15 cellular contexts compared by ENCODE assay signal in genomic region chr17:62075308-62075815, GRCh38. TPM values are rescaled to one million over a fixed set of nuclear protein-coding genes. Genes with fewer than 3 reads are reported as not detected.
DNase-seq lines count a peak whose midpoint lies in the region; ATAC-seq and TF ChIP-seq lines count a peak whose summit lies in the region.
"Had no signal": no experiment of that assay in that cellular context is flagged by ENCODE, and none has a peak within 500 bp of the region (broad histone marks: within the 10 kb centered on the region; RNA-seq: fewer than 3 reads in every experiment).

No MANE protein-coding gene starts in this region.

- POLR2A ChIA-PET in HEK293 (lab: Yijun Ruan, JAX), result interaction anchor here (2.3 kb wide), 1 partner anchor 9 kb away, joined by 10 read pairs; no protein-coding TSS in a partner anchor
- POLR2A ChIA-PET in activated CD8-positive, alpha-beta T cell treated with anti-CD3 and anti-CD28 coated beads, Interleukin-2, amount 10 ng/mL, durations not matched to agents 7 days and 5 days (lab: Charles Lee), result interaction anchor here (0.6 kb wide), 2 partner anchors 1401 to 1407 kb away, joined by 3 read pairs; no protein-coding TSS in a partner anchor

- ATAC-seq in activated CD8-positive, alpha-beta T cell treated with anti-CD3 and anti-CD28 coated beads, Interleukin-2, amount 10 ng/mL, durations not matched to agents 7 days and 5 days, result no peak
- ATAC-seq: stimulated activated memory B cell treated with anti-CD40 and anti-IgM and Interleukin-4, amounts not matched to agents 10 μg/mL and 1 μg/mL and 100 μg/mL, for 72 hours had no signal

- H3K4me3 Mint-ChIP-seq in activated CD8-positive, alpha-beta T cell treated with anti-CD3 and anti-CD28 coated beads, Interleukin-2, amount 10 ng/mL, durations not matched to agents 7 days and 5 days, result no peak overlapping the region
- H3K4me3 Mint-ChIP-seq: activated naive CD8-positive, alpha-beta T cell treated with anti-CD3 and anti-CD28 coated beads, Interleukin-2, amount 10 ng/mL, durations not matched to agents 7 days and 5 days; B cell; stimulated activated memory B cell treated with anti-CD40 and anti-IgM and Interleukin-4, amounts not matched to agents 10 μg/mL and 1 μg/mL and 100 μg/mL, for 72 hours had no signal

- no peak overlapping the region for H3K4me3 ChIP-seq in HEK293 (ENCODE audit: low read depth, low read length)
- H3K4me3 ChIP-seq in brain microvascular endothelial cell (ENCODE audit: low read depth, low read length), result no peak overlapping the region
- H3K4me3 ChIP-seq in effector memory CD4-positive, alpha-beta T cell (ENCODE audit: insufficient read depth, low read depth, low read length, poor library complexity, severe bottlenecking), result no peak overlapping the region
- H3K4me3 ChIP-seq: right atrium auricular region had no signal

- H3K27me3 ChIP-seq in brain microvascular endothelial cell (replicated peaks), result no peaks in the 10 kb centered on the region
- H3K27me3 ChIP-seq in effector memory CD4-positive, alpha-beta T cell (replicated peaks; ENCODE audit: control insufficient read depth, insufficient read depth, low read length, poor library complexity, severe bottlenecking), result no peaks in the 10 kb centered on the region
- H3K27me3 ChIP-seq: right atrium auricular region had no signal

- H3K36me3 ChIP-seq in HEK293 (ENCODE audit: control insufficient read depth in 2 of 2, insufficient read depth in 1 of 2, low read length in 2 of 2), result no peaks in the 10 kb centered on the region
- H3K36me3 ChIP-seq in brain microvascular endothelial cell (replicated peaks), result no peaks in the 10 kb centered on the region
- no peaks in the 10 kb centered on the region for H3K36me3 ChIP-seq in effector memory CD4-positive, alpha-beta T cell (ENCODE audit: control insufficient read depth, insufficient read depth, low read length)
- H3K36me3 ChIP-seq: right atrium auricular region had no signal

- in situ Hi-C loops in brain microvascular endothelial cell (cut with HindIII; ENCODE audit: low pct_ligation_motif_present, low sequenced_read_pairs), result no loop called here

- H3K27me3 Mint-ChIP-seq in activated CD8-positive, alpha-beta T cell treated with anti-CD3 and anti-CD28 coated beads, Interleukin-2, amount 10 ng/mL, durations not matched to agents 7 days and 5 days (ENCODE audit: low read depth), result peaks cover 19% of the 10 kb centered on the region
- H3K27me3 Mint-ChIP-seq: stimulated activated memory B cell treated with anti-CD40 and anti-IgM and Interleukin-4, amounts not matched to agents 10 μg/mL and 1 μg/mL and 100 μg/mL, for 72 hours had no signal

- no peaks in the 10 kb centered on the region for H3K4me1 ChIP-seq in HEK293 (ENCODE audit: control insufficient read depth, insufficient read depth, low read length)
- H3K4me1 ChIP-seq in effector memory CD4-positive, alpha-beta T cell (ENCODE audit: control insufficient read depth, insufficient read depth, low read length, poor library complexity, severe bottlenecking), result no peaks in the 10 kb centered on the region
- H3K4me1 ChIP-seq: right atrium auricular region had no signal

- DNase-seq in Daoy (ENCODE audit: low read depth) (peak; percentile 70), brain microvascular endothelial cell (peak; percentile 49), non-pigmented ciliary epithelial cell (ENCODE audit: low read depth) (peak; percentile 35), NCI-H446 treated with DMSO at 0.1 percent for 48 hours (lab: John Stamatoyannopoulos, UW) (no peak)
- DNase-seq in effector memory CD4-positive, alpha-beta T cell, result no peak
- no peak for DNase-seq in activated CD8-positive, alpha-beta T cell treated with anti-CD3 and anti-CD28 coated beads, Interleukin-2, amount 10 ng/mL, durations not matched to agents 7 days and 5 days
- DNase-seq: activated naive CD8-positive, alpha-beta T cell treated with anti-CD3 and anti-CD28 coated beads, Interleukin-2, amount 10 ng/mL, durations not matched to agents 7 days and 5 days; Calu3; nucleus accumbens; OCI-M1; T-helper 1 cell had no signal

- H3K4me1 Mint-ChIP-seq in activated CD8-positive, alpha-beta T cell treated with anti-CD3 and anti-CD28 coated beads, Interleukin-2, amount 10 ng/mL, durations not matched to agents 7 days and 5 days (ENCODE audit: low read depth), result peaks cover 3% of the 10 kb centered on the region
- H3K4me1 Mint-ChIP-seq: B cell; stimulated activated memory B cell treated with anti-CD40 and anti-IgM and Interleukin-4, amounts not matched to agents 10 μg/mL and 1 μg/mL and 100 μg/mL, for 72 hours had no signal

- no peak overlapping the region for H3K27ac ChIP-seq in HEK293 (ENCODE audit: extremely low read depth, low read depth, low read length)
- H3K27ac ChIP-seq in brain microvascular endothelial cell, result no peak overlapping the region
- H3K27ac ChIP-seq in effector memory CD4-positive, alpha-beta T cell (ENCODE audit: insufficient read depth, low read length, poor library complexity, severe bottlenecking), result no peak overlapping the region
- H3K27ac ChIP-seq: right atrium auricular region had no signal

- no peaks in the 10 kb centered on the region for H3K9me3 Mint-ChIP-seq in activated CD8-positive, alpha-beta T cell treated with anti-CD3 and anti-CD28 coated beads, Interleukin-2, amount 10 ng/mL, durations not matched to agents 7 days and 5 days (ENCODE audit: insufficient read depth)
- H3K9me3 Mint-ChIP-seq: activated naive CD8-positive, alpha-beta T cell treated with anti-CD3 and anti-CD28 coated beads, Interleukin-2, amount 10 ng/mL, durations not matched to agents 7 days and 5 days; stimulated activated memory B cell treated with anti-CD40 and anti-IgM and Interleukin-4, amounts not matched to agents 10 μg/mL and 1 μg/mL and 100 μg/mL, for 72 hours had no signal

- no peaks in the 10 kb centered on the region for H3K36me3 Mint-ChIP-seq in activated CD8-positive, alpha-beta T cell treated with anti-CD3 and anti-CD28 coated beads, Interleukin-2, amount 10 ng/mL, durations not matched to agents 7 days and 5 days (ENCODE audit: low read depth)
- H3K36me3 Mint-ChIP-seq: activated naive CD8-positive, alpha-beta T cell treated with anti-CD3 and anti-CD28 coated beads, Interleukin-2, amount 10 ng/mL, durations not matched to agents 7 days and 5 days; stimulated activated memory B cell treated with anti-CD40 and anti-IgM and Interleukin-4, amounts not matched to agents 10 μg/mL and 1 μg/mL and 100 μg/mL, for 72 hours had no signal

- TF ChIP-seq CTCF in HEK293 (tag by site-specific recombination; IDR thresholded peaks at IDR 0.05) (no peak), brain microvascular endothelial cell (IDR thresholded peaks at IDR 0.05; ENCODE audit: low read depth, low read length, missing control alignments) (no peak)

- CTCF ChIA-PET in HEK293 (lab: Yijun Ruan, JAX), result interaction anchor here (1.9 to 5.9 kb wide), 2 partner anchors 9 to 35 kb away, joined by 8 to 38 read pairs; no protein-coding TSS in a partner anchor
- CTCF ChIA-PET in activated CD8-positive, alpha-beta T cell treated with anti-CD3 and anti-CD28 coated beads, Interleukin-2, amount 10 ng/mL, durations not matched to agents 7 days and 5 days (lab: Charles Lee), result interaction anchor here (0.8 to 5.2 kb wide), 5 partner anchors 10 to 34 kb away, joined by 3 to 28 read pairs (median 3); partner anchors contain the start of gene MED13

- no peaks in the 10 kb centered on the region for H3K9me3 ChIP-seq in HEK293 (ENCODE audit: control insufficient read depth, insufficient read depth, low read depth, low read length)
- no peaks in the 10 kb centered on the region for H3K9me3 ChIP-seq in effector memory CD4-positive, alpha-beta T cell (ENCODE audit: control insufficient read depth, low read length)
- H3K9me3 ChIP-seq: right atrium auricular region had no signal

- H3K27ac Mint-ChIP-seq in activated CD8-positive, alpha-beta T cell treated with anti-CD3 and anti-CD28 coated beads, Interleukin-2, amount 10 ng/mL, durations not matched to agents 7 days and 5 days, result no peak overlapping the region
- H3K27ac Mint-ChIP-seq: activated naive CD8-positive, alpha-beta T cell treated with anti-CD3 and anti-CD28 coated beads, Interleukin-2, amount 10 ng/mL, durations not matched to agents 7 days and 5 days; B cell; stimulated activated memory B cell treated with anti-CD40 and anti-IgM and Interleukin-4, amounts not matched to agents 10 μg/mL and 1 μg/mL and 100 μg/mL, for 72 hours had no signal

TF ChIP-seq in HEK293, 187 proteins besides CTCF, POLR2A, EP300 and RAD21:
- TF ChIP-seq ZNF350 (tag by site-specific recombination; IDR thresholded peaks at IDR 0.05) (peak; percentile 88), ZIC2 (tag by site-specific recombination; IDR thresholded peaks at IDR 0.05) (peak; percentile 96), FEZF1 (tag by site-specific recombination; IDR thresholded peaks at IDR 0.05) (peak; percentile 91), ZNF112 (tag by site-specific recombination; IDR thresholded peaks at IDR 0.05) (no peak), ZNF660 (tag by site-specific recombination; IDR thresholded peaks at IDR 0.05) (no peak)

RNA-seq across cellular contexts. Expression of gene MED13, which starts 10.3 kb away (rescaled TPM):
- total RNA-seq in Daoy (2014; rRNA removed; shearing (Covaris generic)), result 20.3 and 31.6 TPM in 2 replicates
- total RNA-seq in activated CD8-positive, alpha-beta T cell treated with anti-CD3 and anti-CD28 coated beads, Interleukin-2, amount 10 ng/mL, durations not matched to agents 7 days and 5 days, result 10 to 100 TPM; 46.9 to 52.9 TPM

Comparison
In these comparisons a context has a peak if more than half of its experiments do, and no peak if none do; other contexts are left out.
1. DNase-seq: peak in Daoy (single experiment), brain microvascular endothelial cell (single experiment) and non-pigmented ciliary epithelial cell (single experiment); none in effector memory CD4-positive, alpha-beta T cell (0 of 3), activated CD8-positive, alpha-beta T cell treated with anti-CD3 and anti-CD28 coated beads, Interleukin-2, amount 10 ng/mL, durations not matched to agents 7 days and 5 days (single experiment) and NCI-H446 treated with DMSO at 0.1 percent for 48 hours (single experiment).